Comparison of ENCODE assay signal across 1 cellular context in the genomic region with DNA sequence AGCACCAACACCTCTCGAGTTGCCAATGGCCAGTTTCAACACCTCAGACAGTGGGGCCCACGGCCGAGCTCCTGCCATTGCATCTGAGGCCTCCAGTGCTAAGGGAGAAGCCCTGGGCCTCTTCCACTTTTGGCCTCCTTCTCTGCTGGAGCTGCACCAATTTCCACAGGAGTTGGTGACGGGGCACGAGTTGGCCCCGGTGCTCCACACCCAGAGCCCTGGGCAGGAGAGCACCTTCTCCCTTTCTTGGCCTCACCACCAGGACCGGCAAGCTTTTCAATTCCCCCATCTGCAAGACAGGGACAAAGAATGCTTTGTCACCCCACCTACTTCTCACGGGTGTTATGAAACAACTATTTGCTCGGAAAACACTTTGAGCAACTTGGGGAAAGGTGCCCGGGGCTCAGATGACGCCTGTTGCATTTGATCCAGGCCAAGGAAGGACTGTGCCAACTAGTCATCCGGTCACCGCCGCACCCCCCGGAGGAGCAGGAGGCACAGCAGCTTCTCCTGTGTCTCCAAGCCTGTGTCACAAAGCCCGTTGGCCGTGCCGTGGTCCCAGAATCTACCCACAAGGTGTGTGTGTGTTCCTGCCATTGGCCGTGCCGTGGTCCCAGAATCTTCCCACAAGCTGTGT.
TF ChIP-seq lines count a peak whose summit lies in the region.

No MANE protein-coding gene starts in this region.

TF ChIP-seq in SK-N-SH treated with all-trans-retinoic acid at 6 μM for 48 hours, 23 proteins besides CTCF, POLR2A, EP300 and RAD21 (continued from another document):
- TF ChIP-seq ISL1 (CRISPR knock-in tag; IDR thresholded peaks at IDR 0.05), result no peak
- no peak for TF ChIP-seq ZNF565 (CRISPR knock-in tag; conservative IDR thresholded peaks at IDR 0.05; ENCODE audit: low read depth)
